ENCODE assay signal across 9 cellular contexts in the genomic region with DNA sequence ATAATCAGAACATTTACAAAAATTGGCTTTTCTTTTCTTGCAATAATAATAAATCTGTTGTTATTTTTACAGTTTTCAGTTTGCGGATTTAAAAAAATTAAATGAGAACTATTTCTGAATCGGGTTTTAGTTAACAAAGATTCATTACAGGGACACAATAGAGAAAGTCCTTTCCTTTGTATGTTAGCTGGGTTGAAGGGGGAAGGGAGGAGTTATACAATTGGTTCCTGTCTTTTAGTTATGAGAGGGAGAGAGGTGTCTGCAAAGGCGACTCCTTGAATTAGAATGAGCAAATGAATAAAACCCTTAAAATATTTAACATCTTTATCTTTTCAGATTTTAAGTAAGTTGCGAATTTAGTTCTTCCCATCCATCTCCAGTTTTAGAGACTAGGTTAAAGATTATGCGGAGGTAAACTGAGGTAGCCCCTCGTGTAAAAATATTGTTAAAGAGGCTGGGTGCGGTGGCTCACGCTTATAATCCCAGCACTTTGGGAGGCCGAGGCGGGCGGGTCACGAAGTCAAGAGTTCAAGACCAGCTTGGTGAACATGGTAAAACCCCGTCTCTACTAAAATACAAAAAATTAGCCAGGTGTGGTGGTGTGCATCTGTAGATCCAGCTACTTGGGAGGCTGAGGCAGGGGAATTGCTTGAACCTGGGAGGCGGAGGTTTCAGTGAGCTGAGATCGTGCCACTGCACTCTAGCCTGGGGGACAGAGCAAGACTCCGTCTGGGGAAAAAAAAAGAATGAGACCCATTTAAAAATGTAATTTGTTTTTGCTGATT. TPM values are rescaled to one million over a fixed set of nuclear protein-coding genes. Genes with fewer than 3 reads are reported as not detected.
DNase-seq lines count a peak whose midpoint lies in the region; ATAC-seq, FAIRE-seq and TF ChIP-seq lines count a peak whose summit lies in the region.
"Had no signal": no experiment of that assay in that cellular context is flagged by ENCODE, and none has a peak within 500 bp of the region (broad histone marks: within the 10 kb centered on the region; RNA-seq: fewer than 3 reads in every experiment).

No MANE protein-coding gene starts in this region.

- H3K36me3 ChIP-seq in OCI-LY3 (replicated peaks; ENCODE audit: low read depth, low read length) (no peaks in the 10 kb centered on the region), esophagus muscularis mucosa (no peaks in the 10 kb centered on the region), sigmoid colon (no peaks in the 10 kb centered on the region)

- H3K9ac ChIP-seq in OCI-LY3 (ENCODE audit: low read length): no peak overlapping the region

- no peak overlapping the region for H2AFZ ChIP-seq in OCI-LY3 (ENCODE audit: low read depth, low read length)

- FAIRE-seq in GM18507 (lab: Jason Lieb, UNC): peak; percentile 31
- FAIRE-seq: HTR-8/SVneo had no signal

- TF ChIP-seq EP300 in esophagus muscularis mucosa (IDR thresholded peaks at IDR 0.05) (no peak), sigmoid colon (IDR thresholded peaks at IDR 0.05) (no peak)

- intact Hi-C loops in esophagus muscularis mucosa (cut with DNase I) (loop anchor here (2.0 kb wide), 1 partner anchor 33 kb away; no protein-coding TSS in a partner anchor), sigmoid colon (cut with DNase I) (no loop called here)

- no peaks in the 10 kb centered on the region for H3K27me3 ChIP-seq in OCI-LY3 (ENCODE audit: low read depth, low read length)
- no peaks in the 10 kb centered on the region for H3K27me3 ChIP-seq in esophagus muscularis mucosa
- no peaks in the 10 kb centered on the region for H3K27me3 ChIP-seq in sigmoid colon

- peak overlapping the region; percentile 38; the same call in 1 of the 2 replicates for H3K4me3 ChIP-seq in OCI-LY3 (ENCODE audit: low read length)
- H3K4me3 ChIP-seq in esophagus muscularis mucosa: peak overlapping the region in 1 of 4 donors; percentile 95
- no peak overlapping the region for H3K4me3 ChIP-seq in sigmoid colon

- H3K4me2 ChIP-seq in OCI-LY3 (ENCODE audit: low read length): peak overlapping the region; percentile 40

- DNase-seq in GM18507 (ENCODE audit: extremely low spot score, insufficient read length, low read depth) (no peak), esophagus muscularis mucosa (ENCODE audit: extremely low spot score) (no peak), sigmoid colon (no peak), NCI-H774 (lab: John Stamatoyannopoulos, UW) (no peak), cerebellum (ENCODE audit: low spot score) (no peak), NCI-H1092 (lab: John Stamatoyannopoulos, UW) (no peak)

- peaks cover 5% of the 10 kb centered on the region for H4K20me1 ChIP-seq in OCI-LY3 (ENCODE audit: insufficient read depth, low read length)

- TF ChIP-seq CTCF in OCI-LY3 (IDR thresholded peaks at IDR 0.05; ENCODE audit: low read depth, low read length) (no peak), esophagus muscularis mucosa (IDR thresholded peaks at IDR 0.05) (no peak), sigmoid colon (IDR thresholded peaks at IDR 0.05) (no peak)

- H3K9me3 ChIP-seq in OCI-LY3 (ENCODE audit: insufficient read depth, low read length): no peaks in the 10 kb centered on the region
- H3K9me3 ChIP-seq in esophagus muscularis mucosa: no peaks in the 10 kb centered on the region
- H3K9me3 ChIP-seq in sigmoid colon: no peaks in the 10 kb centered on the region

- H3K4me1 ChIP-seq in OCI-LY3 (ENCODE audit: low read length): peaks cover 32% of the 10 kb centered on the region
- H3K4me1 ChIP-seq in esophagus muscularis mucosa: peaks cover 43 to 72% (median 64%) of the 10 kb centered on the region in 4 donors
- peaks cover 0 to 57% (median 44%) of the 10 kb centered on the region in 4 donors for H3K4me1 ChIP-seq in sigmoid colon

- no peak for TF ChIP-seq POLR2A in esophagus muscularis mucosa (IDR thresholded peaks at IDR 0.05; ENCODE audit: low read depth)
- TF ChIP-seq POLR2A in sigmoid colon (IDR thresholded peaks at IDR 0.05): no peak

- no peak overlapping the region for H3K27ac ChIP-seq in OCI-LY3 (ENCODE audit: low read length)
- H3K27ac ChIP-seq in esophagus muscularis mucosa (replicated peaks in 1 of 4): peak overlapping the region; percentile 95 to 100 (median 98)
- peak overlapping the region; percentile 39 to 99 (median 95) for H3K27ac ChIP-seq in sigmoid colon

- H3K79me2 ChIP-seq in OCI-LY3 (ENCODE audit: low read length): peaks cover 87% of the 10 kb centered on the region

- WGBS in esophagus muscularis mucosa: 64% methylated on average over 16 of the region's 16 CpGs
- 61 to 63% methylated on average over 16 of the region's 16 CpGs for WGBS in sigmoid colon, 2 donors

- no peak for ATAC-seq in HG03469 (IDR thresholded peaks at IDR 0.05; ENCODE audit: unreplicated experiment)

RNA-seq across cellular contexts. Expression of a gene that starts 3.9 kb away (rescaled TPM):
- total RNA-seq in esophagus muscularis mucosa (10 to 100 TPM; 34.6 to 49.9 (median 44.7) TPM), sigmoid colon (10 to 100 TPM; 20.4 to 38.5 (median 22.6) TPM), cerebellum (69.0 TPM)
- polyA plus RNA-seq in sigmoid colon: 10 to 100 TPM in 1 of 3 donors, 1 to 10 TPM in 2; 7.4 to 28.3 (median 9.0) TPM

RNA-seq across cellular contexts. Expression of a gene that starts 44.0 kb away (rescaled TPM):
- total RNA-seq in esophagus muscularis mucosa (1 to 10 TPM in 2 of 4 donors, under 1 TPM in 2; 0.52 to 1.3 (median 0.95) TPM), sigmoid colon (1 to 10 TPM in 2 of 4 donors, under 1 TPM in 2; 0.54 to 2.2 (median 1.3) TPM), cerebellum (2.6 TPM)
- polyA plus RNA-seq in sigmoid colon: 1 to 10 TPM; 3.6 to 4.6 (median 4.0) TPM
